Comparison of ENCODE assay signal across 19 cellular contexts in genomic region chr1:191624044-191624443, GRCh38.
DNase-seq lines count a peak whose midpoint lies in the region; ATAC-seq and TF ChIP-seq lines count a peak whose summit lies in the region.
"Had no signal": no experiment of that assay in that cellular context is flagged by ENCODE, and none has a peak within 500 bp of the region (broad histone marks: within the 10 kb centered on the region; RNA-seq: fewer than 3 reads in every experiment).

No MANE protein-coding gene starts in this region.

- H3K4me1 Mint-ChIP-seq in nephron progenitor cell, result no peaks in the 10 kb centered on the region
- H3K4me1 Mint-ChIP-seq: B cell; CD8-positive, alpha-beta memory T cell had no signal

- no peaks in the 10 kb centered on the region for H3K27me3 Mint-ChIP-seq in nephron progenitor cell (ENCODE audit: low read depth, poor library complexity)
- H3K27me3 Mint-ChIP-seq: B cell; CD4-positive, alpha-beta T cell; CD8-positive, alpha-beta memory T cell had no signal

- TF ChIP-seq CTCF in nephron progenitor cell (IDR thresholded peaks at IDR 0.05), result no peak

- H3K4me3 Mint-ChIP-seq in nephron progenitor cell, result no peak overlapping the region
- H3K4me3 Mint-ChIP-seq: B cell; CD4-positive, alpha-beta T cell; CD8-positive, alpha-beta memory T cell had no signal

- ATAC-seq in GM18499 (IDR thresholded peaks at IDR 0.05; ENCODE audit: insufficient read depth, unreplicated experiment) (peak; percentile 50), GM18867 (IDR thresholded peaks at IDR 0.05; ENCODE audit: unreplicated experiment) (peak; percentile 39), HG02981 (IDR thresholded peaks at IDR 0.05; ENCODE audit: unreplicated experiment) (peak; percentile 50), left cardiac atrium (no peak)
- ATAC-seq: A549, GM12878 had no signal

- DNase-seq in nephron progenitor cell, result no peak
- DNase-seq in left cardiac atrium, result no peak
- DNase-seq: AML-193; CD4-positive, alpha-beta T cell; CD8-positive, alpha-beta memory T cell; COR-L47; DMS 273 treated with DMSO at 0.1 percent for 48 hours; DMS153; DMS53; DMS79; DND-41; EL; GDM1 had no signal

- H3K36me3 Mint-ChIP-seq in nephron progenitor cell (ENCODE audit: low read depth), result no peaks in the 10 kb centered on the region
- H3K36me3 Mint-ChIP-seq: CD8-positive, alpha-beta memory T cell had no signal

- intact Hi-C loops in left cardiac atrium (cut with DNase I), result no loop called here

- no peaks in the 10 kb centered on the region for H3K9me3 Mint-ChIP-seq in nephron progenitor cell

- no peak overlapping the region for H3K27ac Mint-ChIP-seq in nephron progenitor cell
- H3K27ac Mint-ChIP-seq: B cell; CD4-positive, alpha-beta T cell; CD8-positive, alpha-beta memory T cell had no signal

Comparison
In these comparisons a context has a peak if more than half of its experiments do, and no peak if none do; other contexts are left out.
1. ATAC-seq: peak in GM18499 (single experiment), GM18867 (single experiment) and HG02981 (single experiment); none in left cardiac atrium (0 of 2).